Comparison of ENCODE assay signal across 8 cellular contexts in the genomic region with DNA sequence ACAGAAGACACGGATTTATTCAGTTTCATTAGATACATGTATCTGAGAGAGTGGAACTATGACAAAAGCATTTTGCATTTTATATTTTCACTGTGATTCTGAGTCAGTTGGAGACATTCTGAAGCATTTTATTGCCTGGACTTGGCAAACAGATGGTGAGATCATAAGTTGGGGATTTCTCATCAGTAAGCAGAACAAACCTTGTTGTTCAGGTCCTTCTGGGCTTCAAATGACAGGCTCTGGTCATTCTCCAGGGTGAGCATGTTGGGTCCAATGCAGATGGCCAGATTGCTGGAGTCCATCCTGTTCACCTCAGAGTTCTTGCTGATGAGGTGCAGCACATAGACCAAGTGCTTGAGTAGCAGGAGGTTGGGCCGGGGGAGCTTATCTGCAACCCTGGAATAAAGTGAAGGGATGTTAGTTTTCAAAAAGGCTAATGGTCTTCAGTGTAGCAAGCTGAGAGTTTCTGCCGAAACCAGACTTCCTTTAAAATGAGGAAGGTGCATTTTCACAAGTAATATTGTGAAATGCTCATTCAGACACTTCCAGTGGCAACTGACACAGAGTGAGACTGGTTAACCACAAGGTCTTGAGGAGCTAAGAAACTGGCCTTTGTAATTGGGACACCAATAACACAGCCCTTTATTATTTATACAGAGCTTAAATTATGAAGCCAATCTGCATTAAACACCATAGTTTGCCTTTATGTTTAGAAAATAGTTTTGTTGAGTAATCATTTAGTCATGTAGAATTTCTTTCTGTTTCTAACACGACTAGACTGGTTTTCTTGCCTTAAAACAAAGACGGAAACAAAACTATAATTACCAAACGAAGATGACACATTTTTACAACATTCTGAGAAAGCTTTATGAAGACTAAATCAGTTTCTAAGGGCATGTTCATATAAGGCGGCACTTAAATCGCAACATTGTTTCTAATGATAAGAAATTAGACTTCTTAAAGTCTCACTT. TPM values are rescaled to one million over a fixed set of nuclear protein-coding genes. Genes with fewer than 3 reads are reported as not detected.
DNase-seq lines count a peak whose midpoint lies in the region; ATAC-seq and TF ChIP-seq lines count a peak whose summit lies in the region.

No MANE protein-coding gene starts in this region.

- H3K27me3 Mint-ChIP-seq in activated CD4-positive, alpha-beta memory T cell treated with anti-CD3 and anti-CD28 coated beads, Interleukin-2, amount 10 ng/mL, durations not matched to agents 7 days and 5 days, result no peaks in the 10 kb centered on the region

- intact Hi-C loops in left colon (cut with DNase I, micrococcal nuclease), result no loop called here

- ATAC-seq in GM19467 (IDR thresholded peaks at IDR 0.05; ENCODE audit: unreplicated experiment), result peak; percentile 76
- peak; percentile 85 for ATAC-seq in HG03460 (IDR thresholded peaks at IDR 0.05; ENCODE audit: unreplicated experiment)
- peak; percentile 26 for ATAC-seq in left colon

- H3K36me3 Mint-ChIP-seq in activated CD4-positive, alpha-beta memory T cell treated with anti-CD3 and anti-CD28 coated beads, Interleukin-2, amount 10 ng/mL, durations not matched to agents 7 days and 5 days (ENCODE audit: low read depth), result peaks cover 95% of the 10 kb centered on the region

- H3K4me1 Mint-ChIP-seq in activated CD4-positive, alpha-beta memory T cell treated with anti-CD3 and anti-CD28 coated beads, Interleukin-2, amount 10 ng/mL, durations not matched to agents 7 days and 5 days, result peaks cover 65% of the 10 kb centered on the region

- POLR2A ChIA-PET in activated CD4-positive, alpha-beta memory T cell treated with anti-CD3 and anti-CD28 coated beads, Interleukin-2, amount 10 ng/mL, durations not matched to agents 7 days and 5 days (lab: Charles Lee), result interaction anchor here (0.7 to 9.1 kb wide), 18 partner anchors 9 to 751 kb away, joined by 3 to 356 read pairs (median 5); a partner anchor contains a TSS
- POLR2A ChIA-PET in HEK293T (lab: Yijun Ruan, JAX), result no interaction called here

- H3K27ac Mint-ChIP-seq in activated CD4-positive, alpha-beta memory T cell treated with anti-CD3 and anti-CD28 coated beads, Interleukin-2, amount 10 ng/mL, durations not matched to agents 7 days and 5 days, result peak overlapping the region; percentile 97

- peak; percentile 77 for DNase-seq in GDM1 (lab: John Stamatoyannopoulos, UW)
- DNase-seq in activated CD4-positive, alpha-beta memory T cell treated with anti-CD3 and anti-CD28 coated beads, Interleukin-2, amount 10 ng/mL, durations not matched to agents 7 days and 5 days, result peak; percentile 41
- no peak for DNase-seq in left colon
- DNase-seq in T1000 (lab: John Stamatoyannopoulos, UW), result no peak
- DNase-seq in NCI-H2029 (lab: John Stamatoyannopoulos, UW), result no peak
- no peak for DNase-seq in HEK293T (ENCODE audit: extremely low spot score)

- H3K4me3 Mint-ChIP-seq in activated CD4-positive, alpha-beta memory T cell treated with anti-CD3 and anti-CD28 coated beads, Interleukin-2, amount 10 ng/mL, durations not matched to agents 7 days and 5 days, result peak overlapping the region; percentile 49

- CTCF ChIA-PET in activated CD4-positive, alpha-beta memory T cell treated with anti-CD3 and anti-CD28 coated beads, Interleukin-2, amount 10 ng/mL, durations not matched to agents 7 days and 5 days (lab: Charles Lee), result interaction anchor here (0.8 to 9.6 kb wide), 11 partner anchors 15 to 95 kb away, joined by 3 to 163 read pairs (median 5); a partner anchor contains a TSS
- CTCF ChIA-PET in HEK293T (lab: Yijun Ruan, JAX), result interaction anchor here (1.2 to 2.5 kb wide), 2 partner anchors 65 to 71 kb away, joined by 6 to 7 read pairs; no protein-coding TSS in a partner anchor

- no peaks in the 10 kb centered on the region for H3K9me3 Mint-ChIP-seq in activated CD4-positive, alpha-beta memory T cell treated with anti-CD3 and anti-CD28 coated beads, Interleukin-2, amount 10 ng/mL, durations not matched to agents 7 days and 5 days

TF ChIP-seq in HEK293T, 16 proteins besides CTCF, POLR2A, EP300 and RAD21:
- TF ChIP-seq LEF1 (IDR thresholded peaks at IDR 0.05; ENCODE audit: borderline replicate concordance) (no peak), BHLHE40 (IDR thresholded peaks at IDR 0.05; ENCODE audit: borderline replicate concordance) (no peak), ELF4 (IDR thresholded peaks at IDR 0.05) (no peak), ARNT (IDR thresholded peaks at IDR 0.05) (no peak), HDGF (IDR thresholded peaks at IDR 0.05; ENCODE audit: borderline replicate concordance) (no peak), SUZ12 (IDR thresholded peaks at IDR 0.05) (no peak), FOXK2 (IDR thresholded peaks at IDR 0.05) (no peak), FOXM1 (IDR thresholded peaks at IDR 0.05; ENCODE audit: borderline replicate concordance) (no peak), CTBP1 (IDR thresholded peaks at IDR 0.05; ENCODE audit: borderline replicate concordance) (no peak), ZNF384 (IDR thresholded peaks at IDR 0.05) (no peak), NFRKB (IDR thresholded peaks at IDR 0.05) (no peak)
- TF ChIP-seq, protein P1, sequence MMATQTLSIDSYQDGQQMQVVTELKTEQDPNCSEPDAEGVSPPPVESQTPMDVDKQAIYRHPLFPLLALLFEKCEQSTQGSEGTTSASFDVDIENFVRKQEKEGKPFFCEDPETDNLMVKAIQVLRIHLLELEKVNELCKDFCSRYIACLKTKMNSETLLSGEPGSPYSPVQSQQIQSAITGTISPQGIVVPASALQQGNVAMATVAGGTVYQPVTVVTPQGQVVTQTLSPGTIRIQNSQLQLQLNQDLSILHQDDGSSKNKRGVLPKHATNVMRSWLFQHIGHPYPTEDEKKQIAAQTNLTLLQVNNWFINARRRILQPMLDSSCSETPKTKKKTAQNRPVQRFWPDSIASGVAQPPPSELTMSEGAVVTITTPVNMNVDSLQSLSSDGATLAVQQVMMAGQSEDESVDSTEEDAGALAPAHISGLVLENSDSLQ (IDR thresholded peaks at IDR 0.05), result no peak

RNA-seq across cellular contexts. Expression of a gene that starts 5.6 kb away (rescaled TPM):
- 10 to 100 TPM; 52.0 to 53.2 TPM for total RNA-seq in activated CD4-positive, alpha-beta memory T cell treated with anti-CD3 and anti-CD28 coated beads, Interleukin-2, amount 10 ng/mL, durations not matched to agents 7 days and 5 days
- 1 to 10 TPM; 2.2 to 2.8 TPM for total RNA-seq in left colon

RNA-seq across cellular contexts. Expression of a gene that starts 39.2 kb away (rescaled TPM):
- total RNA-seq in activated CD4-positive, alpha-beta memory T cell treated with anti-CD3 and anti-CD28 coated beads, Interleukin-2, amount 10 ng/mL, durations not matched to agents 7 days and 5 days, result 1 to 10 TPM; 3.4 to 3.7 TPM
- total RNA-seq in left colon, result 10 to 100 TPM; 17.6 to 20.0 TPM

Comparison
In these comparisons a context has a peak if more than half of its experiments do, and no peak if none do; other contexts are left out.
1. DNase-seq: peak in GDM1 (single experiment) and activated CD4-positive, alpha-beta memory T cell treated with anti-CD3 and anti-CD28 coated beads, Interleukin-2, amount 10 ng/mL, durations not matched to agents 7 days and 5 days (single experiment); none in left colon (0 of 2), T1000 (single experiment), NCI-H2029 (single experiment) and HEK293T (single experiment).
2. ATAC-seq: peak in every context shown above with its lines; median percentile 85 in HG03460; 76 in GM19467; 26 in left colon.
3. RNA of a gene that starts 5.6 kb away (total RNA-seq): 52.0 to 53.2 TPM in activated CD4-positive, alpha-beta memory T cell treated with anti-CD3 and anti-CD28 coated beads, Interleukin-2, amount 10 ng/mL, durations not matched to agents 7 days and 5 days; 2.2 to 2.8 TPM in left colon; every median in the first group is over 10 times any median in the second.
4. RNA of a gene that starts 39.2 kb away (total RNA-seq): 17.6 to 20.0 TPM in left colon; 3.4 to 3.7 TPM in activated CD4-positive, alpha-beta memory T cell treated with anti-CD3 and anti-CD28 coated beads, Interleukin-2, amount 10 ng/mL, durations not matched to agents 7 days and 5 days; every median in the first group is over 4 times any median in the second.